ENCODE assay signal across 1 cellular context in genomic region chr2:64523667-64524603, GRCh38.
TF ChIP-seq lines count a peak whose summit lies in the region.

Gene AFTPH (plus strand): TSS chr2:64524328. CDS start chr2:64551475, 27,147 bp downstream.

TF ChIP-seq in HepG2, 621 proteins besides CTCF, POLR2A, EP300 and RAD21 (continued from another document and continues in another):
- no peak; the same call in 1 of the 2 replicates for TF ChIP-seq ZBTB46 (CRISPR knock-in tag; IDR thresholded peaks at IDR 0.05; ENCODE audit: borderline replicate concordance)
- TF ChIP-seq ZNF468 (CRISPR knock-in tag; IDR thresholded peaks at IDR 0.05): no peak
- no peak for TF ChIP-seq ZBTB1 (CRISPR knock-in tag; IDR thresholded peaks at IDR 0.05; ENCODE audit: borderline replicate concordance)
- TF ChIP-seq XBP1 (CRISPR knock-in tag; IDR thresholded peaks at IDR 0.05): no peak
- TF ChIP-seq RBM22 (optimal IDR thresholded peaks at IDR 0.05; ENCODE audit: low read length): no peak
- TF ChIP-seq KLF9 (CRISPR knock-in tag; IDR thresholded peaks at IDR 0.05; ENCODE audit: low read depth): 0 out of 2 replicates have a peak, but pooled peaks have one; percentile 42
- 0 out of 2 replicates have a peak, but pooled peaks have one; percentile 63 for TF ChIP-seq ZBTB42 (CRISPR knock-in tag; IDR thresholded peaks at IDR 0.05)
- TF ChIP-seq FLYWCH1 (CRISPR knock-in tag; IDR thresholded peaks at IDR 0.05): no peak
- no peak for TF ChIP-seq ZNF777 (CRISPR knock-in tag; IDR thresholded peaks at IDR 0.05)
- TF ChIP-seq ZNF784 (CRISPR knock-in tag; IDR thresholded peaks at IDR 0.05; ENCODE audit: borderline replicate concordance): peak; percentile 59
- peak; percentile 89 for TF ChIP-seq MIER3 (CRISPR knock-in tag; IDR thresholded peaks at IDR 0.05; ENCODE audit: borderline replicate concordance)
- TF ChIP-seq KLF16 (CRISPR knock-in tag; IDR thresholded peaks at IDR 0.05): peak in 1 of 2 experiments; percentile 79; a peak in 1 of 4 replicates
- no peak for TF ChIP-seq FOXO4 (CRISPR knock-in tag; conservative IDR thresholded peaks at IDR 0.05)
- TF ChIP-seq KDM1A (CRISPR knock-in tag; IDR thresholded peaks at IDR 0.05): no peak
- TF ChIP-seq CSRNP2 (CRISPR knock-in tag; conservative IDR thresholded peaks at IDR 0.05; ENCODE audit: low read depth): no peak
- TF ChIP-seq GATAD1 (CRISPR knock-in tag; IDR thresholded peaks at IDR 0.05): peak; percentile 92
- peak; percentile 13; the same call in 1 of the 2 replicates for TF ChIP-seq THRA (CRISPR knock-in tag; IDR thresholded peaks at IDR 0.05; ENCODE audit: borderline replicate concordance)
- TF ChIP-seq TFDP2 (CRISPR knock-in tag; IDR thresholded peaks at IDR 0.05): peak; percentile 72
- TF ChIP-seq ZNF782 (CRISPR knock-in tag; IDR thresholded peaks at IDR 0.05; ENCODE audit: borderline replicate concordance): no peak
- TF ChIP-seq ZNF547 (CRISPR knock-in tag; IDR thresholded peaks at IDR 0.05): no peak
- TF ChIP-seq ZNF124 (CRISPR knock-in tag; IDR thresholded peaks at IDR 0.05): peak; percentile 39
- peak; percentile 31; the same call in 1 of the 2 replicates for TF ChIP-seq PBX3 (CRISPR knock-in tag; IDR thresholded peaks at IDR 0.05; ENCODE audit: borderline replicate concordance)
- TF ChIP-seq ZNF550 (CRISPR knock-in tag; IDR thresholded peaks at IDR 0.05; ENCODE audit: borderline replicate concordance): no peak
- 0 out of 2 replicates have a peak, but pooled peaks have one; percentile 76 for TF ChIP-seq ZC3H13 (CRISPR knock-in tag; IDR thresholded peaks at IDR 0.05)
- TF ChIP-seq DMAP1 (CRISPR knock-in tag; IDR thresholded peaks at IDR 0.05): peak; percentile 76
- no peak for TF ChIP-seq ZNF720 (CRISPR knock-in tag; IDR thresholded peaks at IDR 0.05)
- TF ChIP-seq ZBTB44 (CRISPR knock-in tag; IDR thresholded peaks at IDR 0.05): no peak
- TF ChIP-seq PHF21A (CRISPR knock-in tag; IDR thresholded peaks at IDR 0.05): peak; percentile 60; the same call in 1 of the 2 replicates
- TF ChIP-seq MZF1 (CRISPR knock-in tag; IDR thresholded peaks at IDR 0.05; ENCODE audit: borderline replicate concordance): 0 out of 2 replicates have a peak, but pooled peaks have one; percentile 61
- peak; percentile 76 for TF ChIP-seq MNT (IDR thresholded peaks at IDR 0.05)
- TF ChIP-seq SMARCE1 (IDR thresholded peaks at IDR 0.05; ENCODE audit: borderline replicate concordance): no peak
- no peak for TF ChIP-seq EED (CRISPR knock-in tag; IDR thresholded peaks at IDR 0.05)
- no peak for TF ChIP-seq ARNT2 (CRISPR knock-in tag; IDR thresholded peaks at IDR 0.05; ENCODE audit: low read depth)
- peak; percentile 94 for TF ChIP-seq PATZ1 (CRISPR knock-in tag; IDR thresholded peaks at IDR 0.05)
- no peak for TF ChIP-seq HES4 (CRISPR knock-in tag; IDR thresholded peaks at IDR 0.05; ENCODE audit: borderline replicate concordance)
- no peak; the same call in 1 of the 2 replicates for TF ChIP-seq KAT7 (CRISPR knock-in tag; IDR thresholded peaks at IDR 0.05; ENCODE audit: borderline replicate concordance)
- peak; percentile 90; the same call in 1 of the 2 replicates for TF ChIP-seq HMGXB3 (CRISPR knock-in tag; IDR thresholded peaks at IDR 0.05; ENCODE audit: borderline replicate concordance)
- TF ChIP-seq IKZF4 (CRISPR knock-in tag; IDR thresholded peaks at IDR 0.05; ENCODE audit: borderline replicate concordance, low read depth, not compliant biosample characterization): peak; percentile 76
- TF ChIP-seq MLX (CRISPR knock-in tag; IDR thresholded peaks at IDR 0.05): 0 out of 2 replicates have a peak, but pooled peaks have one; percentile 8
